In genomic region chr1:67393240-67393639, GRCh38 we compare ENCODE assay signal across 1 cellular context.
TF ChIP-seq lines count a peak whose summit lies in the region.

No MANE protein-coding gene starts in this region.

TF ChIP-seq in HepG2, 621 proteins besides CTCF, POLR2A, EP300 and RAD21 (continued from another document):
- TF ChIP-seq ZBTB49 (CRISPR knock-in tag; IDR thresholded peaks at IDR 0.05; ENCODE audit: borderline replicate concordance) (no peak), U2AF1 (optimal IDR thresholded peaks at IDR 0.05; ENCODE audit: low read depth, low read length) (no peak), PHB2 (IDR thresholded peaks at IDR 0.05; ENCODE audit: partially characterized antibody) (no peak), PHF5A (CRISPR knock-in tag; IDR thresholded peaks at IDR 0.05; ENCODE audit: low read depth, unreplicated experiment) (no peak), KLF16 (CRISPR knock-in tag; IDR thresholded peaks at IDR 0.05) (no peak), SP2 (CRISPR knock-in tag; IDR thresholded peaks at IDR 0.05) (no peak)
- TF ChIP-seq, protein P1, sequence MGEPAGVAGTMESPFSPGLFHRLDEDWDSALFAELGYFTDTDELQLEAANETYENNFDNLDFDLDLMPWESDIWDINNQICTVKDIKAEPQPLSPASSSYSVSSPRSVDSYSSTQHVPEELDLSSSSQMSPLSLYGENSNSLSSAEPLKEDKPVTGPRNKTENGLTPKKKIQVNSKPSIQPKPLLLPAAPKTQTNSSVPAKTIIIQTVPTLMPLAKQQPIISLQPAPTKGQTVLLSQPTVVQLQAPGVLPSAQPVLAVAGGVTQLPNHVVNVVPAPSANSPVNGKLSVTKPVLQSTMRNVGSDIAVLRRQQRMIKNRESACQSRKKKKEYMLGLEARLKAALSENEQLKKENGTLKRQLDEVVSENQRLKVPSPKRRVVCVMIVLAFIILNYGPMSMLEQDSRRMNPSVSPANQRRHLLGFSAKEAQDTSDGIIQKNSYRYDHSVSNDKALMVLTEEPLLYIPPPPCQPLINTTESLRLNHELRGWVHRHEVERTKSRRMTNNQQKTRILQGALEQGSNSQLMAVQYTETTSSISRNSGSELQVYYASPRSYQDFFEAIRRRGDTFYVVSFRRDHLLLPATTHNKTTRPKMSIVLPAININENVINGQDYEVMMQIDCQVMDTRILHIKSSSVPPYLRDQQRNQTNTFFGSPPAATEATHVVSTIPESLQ (CRISPR knock-in tag; conservative IDR thresholded peaks at IDR 0.05) = no peak
